Comparison of ENCODE assay signal across 14 cellular contexts in the genomic region with DNA sequence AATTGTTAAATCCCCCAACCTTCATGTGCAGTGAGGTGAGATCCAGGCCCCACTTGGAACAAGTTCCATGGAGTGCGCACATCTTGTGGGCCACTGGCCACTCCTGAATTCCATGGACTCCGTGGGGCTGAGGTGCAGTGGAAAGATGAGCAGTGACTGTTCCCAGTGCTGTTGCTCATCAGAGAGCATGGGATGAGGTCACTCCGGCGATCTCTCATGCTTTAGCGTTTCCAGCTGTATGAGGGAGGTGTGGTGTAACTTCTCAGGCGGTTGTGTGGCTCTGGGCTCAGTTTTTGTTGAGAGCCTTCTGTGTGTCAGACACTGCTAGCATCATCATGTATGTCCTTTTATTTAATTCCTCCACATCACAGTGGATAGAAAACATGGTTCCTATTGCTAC.
DNase-seq lines count a peak whose midpoint lies in the region; ATAC-seq and TF ChIP-seq lines count a peak whose summit lies in the region.
"Had no signal": no experiment of that assay in that cellular context is flagged by ENCODE, and none has a peak within 500 bp of the region (broad histone marks: within the 10 kb centered on the region; RNA-seq: fewer than 3 reads in every experiment).

No MANE protein-coding gene starts in this region.

- H3K27me3 ChIP-seq in neural progenitor cell, result no peaks in the 10 kb centered on the region
- no peaks in the 10 kb centered on the region for H3K27me3 ChIP-seq in esophagus muscularis mucosa

- H3K9me3 Mint-ChIP-seq in WTC11, result peaks cover 17% of the 10 kb centered on the region
- H3K9me3 Mint-ChIP-seq in neural progenitor cell, result peaks cover 6% of the 10 kb centered on the region
- H3K9me3 Mint-ChIP-seq: activated naive CD8-positive, alpha-beta T cell treated with anti-CD3 and anti-CD28 coated beads, Interleukin-2, amount 10 ng/mL, durations not matched to agents 7 days and 5 days; CD4-positive, alpha-beta memory T cell; IgD-negative memory B cell had no signal

- H3K4me1 Mint-ChIP-seq in WTC11 (peaks cover 29% of the 10 kb centered on the region), neural progenitor cell (peaks cover 26% of the 10 kb centered on the region)

- H3K36me3 Mint-ChIP-seq in WTC11 (peaks cover 12% of the 10 kb centered on the region), neural progenitor cell (no peaks in the 10 kb centered on the region)
- H3K36me3 Mint-ChIP-seq: activated naive CD8-positive, alpha-beta T cell treated with anti-CD3 and anti-CD28 coated beads, Interleukin-2, amount 10 ng/mL, durations not matched to agents 7 days and 5 days; CD4-positive, alpha-beta memory T cell; IgD-negative memory B cell had no signal

- H3K9ac ChIP-seq in neural progenitor cell, result no peak overlapping the region

- ATAC-seq in WTC11, result no peak
- ATAC-seq in sciatic nerve, result peak; percentile 86
- ATAC-seq in HG03280 (IDR thresholded peaks at IDR 0.05; ENCODE audit: unreplicated experiment), result no peak
- no peak for ATAC-seq in GM18867 (IDR thresholded peaks at IDR 0.05; ENCODE audit: unreplicated experiment)
- ATAC-seq: activated CD8-positive, alpha-beta T cell treated with anti-CD3 and anti-CD28 coated beads, Interleukin-2, amount 10 ng/mL, durations not matched to agents 7 days and 5 days; naive thymus-derived CD4-positive, alpha-beta T cell had no signal

- H3K27ac Mint-ChIP-seq in WTC11 (peak overlapping the region; percentile 75; the same call in 1 of the 2 replicates), neural progenitor cell (no peak overlapping the region)
- H3K27ac Mint-ChIP-seq: activated CD8-positive, alpha-beta T cell treated with anti-CD3 and anti-CD28 coated beads, Interleukin-2, amount 10 ng/mL, durations not matched to agents 7 days and 5 days; activated naive CD8-positive, alpha-beta T cell treated with anti-CD3 and anti-CD28 coated beads, Interleukin-2, amount 10 ng/mL, durations not matched to agents 7 days and 5 days; IgD-negative memory B cell had no signal

- H3K4me2 ChIP-seq in neural progenitor cell, result no peak overlapping the region

- H3K4me3 ChIP-seq in neural progenitor cell (no peak overlapping the region), esophagus muscularis mucosa (no peak overlapping the region)

- no peaks in the 10 kb centered on the region for H3K27me3 Mint-ChIP-seq in WTC11 (ENCODE audit: low read depth)
- peaks cover 4% of the 10 kb centered on the region for H3K27me3 Mint-ChIP-seq in neural progenitor cell (ENCODE audit: insufficient read depth, low read depth)
- H3K27me3 Mint-ChIP-seq: activated naive CD8-positive, alpha-beta T cell treated with anti-CD3 and anti-CD28 coated beads, Interleukin-2, amount 10 ng/mL, durations not matched to agents 7 days and 5 days; CD4-positive, alpha-beta memory T cell; IgD-negative memory B cell; naive thymus-derived CD4-positive, alpha-beta T cell had no signal

- H3K27ac ChIP-seq in neural progenitor cell, result no peak overlapping the region
- no peak overlapping the region for H3K27ac ChIP-seq in esophagus muscularis mucosa (replicated peaks in 1 of 4)

- TF ChIP-seq POLR2A in esophagus muscularis mucosa (IDR thresholded peaks at IDR 0.05; ENCODE audit: low read depth), result no peak

- H3K9me3 ChIP-seq in neural progenitor cell (ENCODE audit: low read depth) (no peaks in the 10 kb centered on the region), esophagus muscularis mucosa (no peaks in the 10 kb centered on the region)

- peaks cover 13% of the 10 kb centered on the region for H3K4me1 ChIP-seq in neural progenitor cell
- H3K4me1 ChIP-seq in esophagus muscularis mucosa, result peaks cover 17 to 80% (median 67%) of the 10 kb centered on the region in 4 donors

- H2AFZ ChIP-seq in neural progenitor cell (replicated peaks), result no peak overlapping the region

- POLR2A ChIA-PET in WTC11 (lab: Charles Lee), result no interaction called here

- DNase-seq in EL, result peak; percentile 90
- DNase-seq in WTC11 (ENCODE audit: low spot score), result no peak
- peak; percentile 54 for DNase-seq in glomerular visceral epithelial cell (ENCODE audit: extremely low spot score)
- no peak for DNase-seq in sciatic nerve (ENCODE audit: low spot score)
- no peak for DNase-seq in neural progenitor cell (ENCODE audit: low spot score)
- DNase-seq in esophagus muscularis mucosa (ENCODE audit: extremely low spot score), result no peak
- DNase-seq: activated CD8-positive, alpha-beta T cell treated with anti-CD3 and anti-CD28 coated beads, Interleukin-2, amount 10 ng/mL, durations not matched to agents 7 days and 5 days; activated naive CD8-positive, alpha-beta T cell treated with anti-CD3 and anti-CD28 coated beads, Interleukin-2, amount 10 ng/mL, durations not matched to agents 7 days and 5 days; CD4-positive, alpha-beta memory T cell; NCI-H187 treated with DMSO at 0.1 percent for 48 hours had no signal

- no peak for TF ChIP-seq CTCF in WTC11 (IDR thresholded peaks at IDR 0.05)
- TF ChIP-seq CTCF in neural progenitor cell (IDR thresholded peaks at IDR 0.05), result no peak
- TF ChIP-seq CTCF in esophagus muscularis mucosa (IDR thresholded peaks at IDR 0.05), result no peak

- H3K4me3 Mint-ChIP-seq in WTC11 (no peak overlapping the region), neural progenitor cell (no peak overlapping the region)
- H3K4me3 Mint-ChIP-seq: activated CD8-positive, alpha-beta T cell treated with anti-CD3 and anti-CD28 coated beads, Interleukin-2, amount 10 ng/mL, durations not matched to agents 7 days and 5 days; activated naive CD8-positive, alpha-beta T cell treated with anti-CD3 and anti-CD28 coated beads, Interleukin-2, amount 10 ng/mL, durations not matched to agents 7 days and 5 days; CD4-positive, alpha-beta memory T cell; IgD-negative memory B cell; naive thymus-derived CD4-positive, alpha-beta T cell had no signal

- no peak for TF ChIP-seq EP300 in esophagus muscularis mucosa (IDR thresholded peaks at IDR 0.05)

- H3F3A ChIP-seq in neural progenitor cell (ENCODE audit: low read depth), result peaks cover 6% of the 10 kb centered on the region

- H4K20me1 ChIP-seq in neural progenitor cell (ENCODE audit: low read depth), result peaks cover 7% of the 10 kb centered on the region

- CTCF ChIA-PET in WTC11 (lab: Charles Lee), result interaction anchor here (0.9 to 1.0 kb wide), 2 partner anchors 42 to 72 kb away, joined by 3 read pairs; no protein-coding TSS in a partner anchor

- 73% methylated on average over 6 of the region's 6 CpGs for WGBS in esophagus muscularis mucosa

- no peaks in the 10 kb centered on the region for H3K36me3 ChIP-seq in neural progenitor cell
- no peaks in the 10 kb centered on the region for H3K36me3 ChIP-seq in esophagus muscularis mucosa

- intact Hi-C loops in sciatic nerve (cut with DNase I), result no loop called here
- intact Hi-C loops in esophagus muscularis mucosa (cut with DNase I), result no loop called here

- peaks cover 36% of the 10 kb centered on the region for H3K79me2 ChIP-seq in neural progenitor cell (ENCODE audit: low read depth)

TF ChIP-seq in WTC11, 78 proteins besides CTCF, POLR2A, EP300 and RAD21 (continues in another document):
- no peak for TF ChIP-seq ZNF416 (CRISPR knock-in tag; IDR thresholded peaks at IDR 0.05)
- TF ChIP-seq E2F5 (CRISPR knock-in tag; IDR thresholded peaks at IDR 0.05), result no peak
- TF ChIP-seq FOXJ3 (CRISPR knock-in tag; IDR thresholded peaks at IDR 0.05; ENCODE audit: borderline replicate concordance), result no peak
- no peak for TF ChIP-seq CBFB (CRISPR knock-in tag; IDR thresholded peaks at IDR 0.05; ENCODE audit: low read depth)
- no peak for TF ChIP-seq ELF4 (CRISPR knock-in tag; IDR thresholded peaks at IDR 0.05; ENCODE audit: low read depth)
- TF ChIP-seq RELA (CRISPR knock-in tag; IDR thresholded peaks at IDR 0.05; ENCODE audit: borderline replicate concordance), result no peak
- no peak for TF ChIP-seq ZMAT4 (CRISPR knock-in tag; IDR thresholded peaks at IDR 0.05)
- no peak for TF ChIP-seq ZNF671 (CRISPR knock-in tag; IDR thresholded peaks at IDR 0.05)
- no peak for TF ChIP-seq NR2C2 (CRISPR knock-in tag; IDR thresholded peaks at IDR 0.05)
- TF ChIP-seq ZNF121 (CRISPR knock-in tag; IDR thresholded peaks at IDR 0.05), result no peak
- TF ChIP-seq ZNF317 (CRISPR knock-in tag; IDR thresholded peaks at IDR 0.05; ENCODE audit: borderline replicate concordance, low read depth), result no peak
- no peak for TF ChIP-seq ZNF423 (CRISPR knock-in tag; IDR thresholded peaks at IDR 0.05)
- no peak for TF ChIP-seq MLX (CRISPR knock-in tag; IDR thresholded peaks at IDR 0.05)
- TF ChIP-seq, protein P1, sequence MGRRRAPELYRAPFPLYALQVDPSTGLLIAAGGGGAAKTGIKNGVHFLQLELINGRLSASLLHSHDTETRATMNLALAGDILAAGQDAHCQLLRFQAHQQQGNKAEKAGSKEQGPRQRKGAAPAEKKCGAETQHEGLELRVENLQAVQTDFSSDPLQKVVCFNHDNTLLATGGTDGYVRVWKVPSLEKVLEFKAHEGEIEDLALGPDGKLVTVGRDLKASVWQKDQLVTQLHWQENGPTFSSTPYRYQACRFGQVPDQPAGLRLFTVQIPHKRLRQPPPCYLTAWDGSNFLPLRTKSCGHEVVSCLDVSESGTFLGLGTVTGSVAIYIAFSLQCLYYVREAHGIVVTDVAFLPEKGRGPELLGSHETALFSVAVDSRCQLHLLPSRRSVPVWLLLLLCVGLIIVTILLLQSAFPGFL (CRISPR knock-in tag; IDR thresholded peaks at IDR 0.05; ENCODE audit: borderline replicate concordance), result no peak

Comparison
In these comparisons a context has a peak if more than half of its experiments do, and no peak if none do; other contexts are left out.
1. DNase-seq: peak in EL (single experiment) and glomerular visceral epithelial cell (single experiment); none in WTC11 (single experiment), sciatic nerve (single experiment), neural progenitor cell (single experiment) and esophagus muscularis mucosa (single experiment).